In genomic region chr7:106279425-106280182, GRCh38 we compare ENCODE assay signal across 14 cellular contexts. TPM values are rescaled to one million over a fixed set of nuclear protein-coding genes. Genes with fewer than 3 reads are reported as not detected.
A peak's percentile ranks its signal among the peaks of the same experiment; 100 is the strongest.
DNase-seq lines count a peak whose midpoint lies in the region; ATAC-seq and TF ChIP-seq lines count a peak whose summit lies in the region.
"Had no signal": no experiment of that assay in that cellular context is flagged by ENCODE, and none has a peak within 500 bp of the region (broad histone marks: within the 10 kb centered on the region; RNA-seq: fewer than 3 reads in every experiment).

No MANE protein-coding gene starts in this region.

- H3K4me1 Mint-ChIP-seq in activated CD4-positive, alpha-beta T cell treated with anti-CD3 and anti-CD28 coated beads, Interleukin-2, amount 10 ng/mL, durations not matched to agents 7 days and 5 days, result peaks cover 69% of the 10 kb centered on the region
- peaks cover 25% of the 10 kb centered on the region for H3K4me1 Mint-ChIP-seq in type B pancreatic cell (ENCODE audit: unreplicated experiment)

- H3K27ac Mint-ChIP-seq in activated CD4-positive, alpha-beta T cell treated with anti-CD3 and anti-CD28 coated beads, Interleukin-2, amount 10 ng/mL, durations not matched to agents 7 days and 5 days, result peak overlapping the region; percentile 10
- peak overlapping the region; percentile 23 for H3K27ac Mint-ChIP-seq in type B pancreatic cell

- H3K36me3 Mint-ChIP-seq in activated CD4-positive, alpha-beta T cell treated with anti-CD3 and anti-CD28 coated beads, Interleukin-2, amount 10 ng/mL, durations not matched to agents 7 days and 5 days (ENCODE audit: low read depth), result peaks cover 30% of the 10 kb centered on the region
- peaks cover 7% of the 10 kb centered on the region for H3K36me3 Mint-ChIP-seq in type B pancreatic cell

- peak overlapping the region; percentile 49 for H3K4me3 ChIP-seq in fibroblast of pulmonary artery (replicated peaks; ENCODE audit: low read depth, low read length)

- ATAC-seq in GM18867 (IDR thresholded peaks at IDR 0.05; ENCODE audit: unreplicated experiment) (no peak), HG03457 (IDR thresholded peaks at IDR 0.05; ENCODE audit: unreplicated experiment) (no peak)
- ATAC-seq: left lung had no signal

- CTCF ChIA-PET in activated CD4-positive, alpha-beta T cell treated with anti-CD3 and anti-CD28 coated beads, Interleukin-2, amount 10 ng/mL, durations not matched to agents 7 days and 5 days (lab: Charles Lee), result interaction anchor here (0.8 to 1.5 kb wide), 2 partner anchors 9 to 66 kb away, joined by 3 read pairs; no protein-coding TSS in a partner anchor

- POLR2A ChIA-PET in activated CD4-positive, alpha-beta T cell treated with anti-CD3 and anti-CD28 coated beads, Interleukin-2, amount 10 ng/mL, durations not matched to agents 7 days and 5 days (lab: Charles Lee), result no interaction called here

- H3K4me3 Mint-ChIP-seq in activated CD4-positive, alpha-beta T cell treated with anti-CD3 and anti-CD28 coated beads, Interleukin-2, amount 10 ng/mL, durations not matched to agents 7 days and 5 days, result no peak overlapping the region
- H3K4me3 Mint-ChIP-seq in type B pancreatic cell, result no peak overlapping the region

- H3K27me3 Mint-ChIP-seq in activated CD4-positive, alpha-beta T cell treated with anti-CD3 and anti-CD28 coated beads, Interleukin-2, amount 10 ng/mL, durations not matched to agents 7 days and 5 days, result no peaks in the 10 kb centered on the region
- no peaks in the 10 kb centered on the region for H3K27me3 Mint-ChIP-seq in type B pancreatic cell

- TF ChIP-seq CTCF in fibroblast of pulmonary artery (IDR thresholded peaks at IDR 0.05; ENCODE audit: low read length, missing control alignments) (no peak), type B pancreatic cell (conservative IDR thresholded peaks at IDR 0.05) (no peak)

- no peaks in the 10 kb centered on the region for H3K9me3 Mint-ChIP-seq in activated CD4-positive, alpha-beta T cell treated with anti-CD3 and anti-CD28 coated beads, Interleukin-2, amount 10 ng/mL, durations not matched to agents 7 days and 5 days
- H3K9me3 Mint-ChIP-seq in type B pancreatic cell, result peaks cover 7% of the 10 kb centered on the region

- peak in 2 of 3 donors; percentile 20 to 31 for DNase-seq in stimulated activated CD4-positive, alpha-beta T cell treated with anti-CD3 and anti-CD28 coated beads, Interleukin-12 subunit alpha, Interleukin-12 subunit beta, amount 100 ng/mL, for 48 hours (ENCODE audit: low read depth in 2 of 3, low spot score in 1 of 3)
- no peak for DNase-seq in stimulated activated CD4-positive, alpha-beta T cell treated with anti-CD3 and anti-CD28 coated beads, Interleukin-4, amount 100 ng/mL, for 1 hour
- DNase-seq in activated CD4-positive, alpha-beta T cell treated with anti-CD3 and anti-CD28 coated beads, Interleukin-2, amount 10 ng/mL, durations not matched to agents 7 days and 5 days, result no peak
- DNase-seq in fibroblast of pulmonary artery (ENCODE audit: low read depth), result peak; percentile 63
- no peak for DNase-seq in type B pancreatic cell (ENCODE audit: extremely low spot score, unreplicated experiment)
- DNase-seq in CD1c-positive myeloid dendritic cell (ENCODE audit: extremely low spot score), result no peak
- DNase-seq: BE2C, EL, left lung, NCI-H1694 treated with DMSO at 0.1 percent for 48 hours, SK-N-SH, small intestine had no signal

RNA-seq across cellular contexts. Expression of gene NAMPT, which starts 5.2 kb away (rescaled TPM):
- 10 to 100 TPM; 58.7 to 70.8 TPM for total RNA-seq in activated CD4-positive, alpha-beta T cell treated with anti-CD3 and anti-CD28 coated beads, Interleukin-2, amount 10 ng/mL, durations not matched to agents 7 days and 5 days
- total RNA-seq in type B pancreatic cell (ENCODE audit: low replicate concordance), result 60.0 and 80.6 TPM in 2 replicates

Comparison
In these comparisons a context has a peak if more than half of its experiments do, and no peak if none do; other contexts are left out.
1. DNase-seq: peak in stimulated activated CD4-positive, alpha-beta T cell treated with anti-CD3 and anti-CD28 coated beads, Interleukin-12 subunit alpha, Interleukin-12 subunit beta, amount 100 ng/mL, for 48 hours (2 of 3) and fibroblast of pulmonary artery (single experiment); none in stimulated activated CD4-positive, alpha-beta T cell treated with anti-CD3 and anti-CD28 coated beads, Interleukin-4, amount 100 ng/mL, for 1 hour (single experiment), activated CD4-positive, alpha-beta T cell treated with anti-CD3 and anti-CD28 coated beads, Interleukin-2, amount 10 ng/mL, durations not matched to agents 7 days and 5 days (single experiment), type B pancreatic cell (single experiment) and CD1c-positive myeloid dendritic cell (single experiment).